ENCODE assay signal across 8 cellular contexts in genomic region chr15:58748787-58749531, GRCh38. TPM values are rescaled to one million over a fixed set of nuclear protein-coding genes. Genes with fewer than 3 reads are reported as not detected.
A peak's percentile ranks its signal among the peaks of the same experiment; 100 is the strongest.
DNase-seq lines count a peak whose midpoint lies in the region; ATAC-seq and TF ChIP-seq lines count a peak whose summit lies in the region.

No MANE protein-coding gene starts in this region.

- peak overlapping the region; percentile 97 for H3K4me3 ChIP-seq in ovary

- no peaks in the 10 kb centered on the region for H3K9me3 ChIP-seq in ovary

- DNase-seq in activated naive CD4-positive, alpha-beta T cell treated with anti-CD3 and anti-CD28 coated beads, Interleukin-2, amount 50 U/mL, for 16 hours, result peak; percentile 53
- DNase-seq in Right ventricle myocardium superior, result peak; percentile 75
- DNase-seq in ovary, result peak; percentile 48 to 69 (median 52)
- no peak for DNase-seq in DMS153 treated with DMSO at 0.1 percent for 48 hours (lab: John Stamatoyannopoulos, UW; ENCODE audit: unreplicated experiment)

- ATAC-seq in GM19328 (IDR thresholded peaks at IDR 0.05; ENCODE audit: unreplicated experiment) (peak; percentile 22), HG03432 (IDR thresholded peaks at IDR 0.05; ENCODE audit: unreplicated experiment) (peak; percentile 35), Right ventricle myocardium superior (ENCODE audit: poor library complexity) (peak; percentile 57)

- TF ChIP-seq EP300 in ovary (IDR thresholded peaks at IDR 0.05), result no peak

- H3K27ac ChIP-seq in C4-2B (peak overlapping the region; percentile 90), ovary (peak overlapping the region; percentile 89 to 92)

- no peak for TF ChIP-seq CTCF in C4-2B (conservative IDR thresholded peaks at IDR 0.05)
- TF ChIP-seq CTCF in ovary (IDR thresholded peaks at IDR 0.05), result no peak

- WGBS in ovary, 3 donors, result 0 to 1% (median 1%) methylated on average over 47 to 82 of the region's 82 CpGs

- TF ChIP-seq POLR2A in Raji (IDR thresholded peaks at IDR 0.05; ENCODE audit: insufficient read depth, low read depth, low read length) (peak; percentile 4; the same call in 1 of the 2 replicates), ovary (IDR thresholded peaks at IDR 0.05) (peak; percentile 11)

- peaks cover 2% of the 10 kb centered on the region for H3K4me1 ChIP-seq in ovary (ENCODE audit: insufficient read depth)

- H3K36me3 ChIP-seq in ovary, result no peaks in the 10 kb centered on the region

- intact Hi-C loops in Right ventricle myocardium superior (cut with DNase I), result loop anchor here (10.0 kb wide), 2 partner anchors 74 to 484 kb away; no protein-coding TSS in a partner anchor
- intact Hi-C loops in ovary (cut with DNase I), result no loop called here

- H3K27me3 ChIP-seq in ovary, result no peaks in the 10 kb centered on the region

RNA-seq across cellular contexts. Expression of gene ADAM10, which starts 0.5 kb away (rescaled TPM):
- total RNA-seq in Right ventricle myocardium superior (69.7 TPM), ovary (10 to 100 TPM; 34.3 to 86.4 (median 70.4) TPM)
- 10 to 100 TPM; 23.2 to 60.2 TPM for polyA plus RNA-seq in ovary

RNA-seq across cellular contexts. Expression of gene MINDY2, which starts 22.1 kb away (rescaled TPM):
- total RNA-seq in Right ventricle myocardium superior (40.3 TPM), ovary (10 to 100 TPM; 13.0 to 32.6 (median 18.1) TPM)
- 10 to 100 TPM in 1 of 2 donors, 1 to 10 TPM in 1; 5.7 to 10.0 TPM for polyA plus RNA-seq in ovary
